Comparison of ENCODE assay signal across 8 cellular contexts in the genomic region with DNA sequence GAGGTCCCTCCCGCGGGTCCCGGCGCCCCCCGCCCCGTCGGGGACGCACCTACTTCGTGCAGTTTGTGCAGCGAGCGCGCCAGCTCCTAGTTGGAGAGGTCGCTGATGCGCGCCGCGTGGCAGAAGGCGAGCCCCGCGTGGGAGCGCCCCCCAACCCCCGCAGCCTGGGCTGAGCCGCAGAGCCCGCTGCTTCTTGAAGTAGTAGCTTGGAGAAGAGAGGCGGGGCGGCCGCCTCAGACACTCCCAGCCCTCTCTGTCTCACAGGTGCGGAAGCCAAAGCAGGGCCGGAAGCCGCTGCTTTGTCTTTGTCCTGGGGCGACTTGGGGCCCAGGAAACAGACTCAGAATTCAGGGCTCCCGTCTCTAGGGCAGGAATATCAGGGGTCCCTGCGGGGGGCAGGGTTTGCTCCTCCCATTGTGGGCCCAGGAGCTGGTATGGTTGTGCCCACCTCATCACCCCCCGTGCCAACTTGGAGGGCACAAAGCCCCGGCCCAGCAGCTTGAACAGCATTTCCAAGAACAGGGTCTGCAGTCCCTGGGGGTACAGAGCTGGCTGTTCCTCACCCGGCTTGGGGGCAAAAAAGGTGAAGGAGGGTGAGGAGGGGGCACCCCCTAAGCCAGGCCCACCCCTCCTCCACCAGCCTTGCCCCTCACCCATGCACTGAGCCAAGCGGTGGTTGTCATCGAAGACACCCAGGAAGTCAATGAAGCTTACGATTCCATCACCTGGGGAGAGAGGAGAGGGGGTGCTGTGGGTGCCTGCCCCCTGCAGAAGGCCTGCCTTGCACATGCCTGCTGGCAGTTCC. TPM values are rescaled to one million over a fixed set of nuclear protein-coding genes. Genes with fewer than 3 reads are reported as not detected.
DNase-seq lines count a peak whose midpoint lies in the region; ATAC-seq and TF ChIP-seq lines count a peak whose summit lies in the region.

No MANE protein-coding gene starts in this region.

- peaks cover 16% of the 10 kb centered on the region for H3K27me3 Mint-ChIP-seq in GM23338 (ENCODE audit: insufficient read depth, low read depth, poor library complexity)
- H3K27me3 Mint-ChIP-seq in activated CD4-positive, alpha-beta T cell treated with anti-CD3 and anti-CD28 coated beads, Interleukin-2, amount 10 ng/mL, durations not matched to agents 7 days and 5 days, result no peaks in the 10 kb centered on the region
- H3K27me3 Mint-ChIP-seq in effector memory CD8-positive, alpha-beta T cell, result no peaks in the 10 kb centered on the region
- H3K27me3 Mint-ChIP-seq in naive thymus-derived CD8-positive, alpha-beta T cell, result no peaks in the 10 kb centered on the region

- TF ChIP-seq CTCF in GM23338 (conservative IDR thresholded peaks at IDR 0.05; ENCODE audit: low read depth in 2 of 2), result no peak

- POLR2A ChIA-PET in activated CD4-positive, alpha-beta T cell treated with anti-CD3 and anti-CD28 coated beads, Interleukin-2, amount 10 ng/mL, durations not matched to agents 7 days and 5 days (lab: Charles Lee), result interaction anchor here (0.6 to 1.2 kb wide), 6 partner anchors 19 to 149 kb away, joined by 3 to 5 read pairs (median 4); no protein-coding TSS in a partner anchor
- POLR2A ChIA-PET in naive thymus-derived CD8-positive, alpha-beta T cell (lab: Charles Lee), result interaction anchor here (0.8 to 47.5 kb wide), 14 partner anchors 0 to 187 kb away, joined by 3 to 1514 read pairs (median 6); partner anchors contain the start of genes ACBD4, FMNL1, HEXIM1 and HEXIM2

- ATAC-seq in GM23338, result peak; percentile 65
- peak; percentile 72 for ATAC-seq in effector memory CD8-positive, alpha-beta T cell (replicated peaks)
- ATAC-seq in naive thymus-derived CD8-positive, alpha-beta T cell, result peak; percentile 82

- peak overlapping the region; percentile 86 for H2AFZ ChIP-seq in GM23338

- H3K4me1 Mint-ChIP-seq in GM23338, result peaks cover 21% of the 10 kb centered on the region
- H3K4me1 Mint-ChIP-seq in activated CD4-positive, alpha-beta T cell treated with anti-CD3 and anti-CD28 coated beads, Interleukin-2, amount 10 ng/mL, durations not matched to agents 7 days and 5 days, result peaks cover 73% of the 10 kb centered on the region
- H3K4me1 Mint-ChIP-seq in effector memory CD8-positive, alpha-beta T cell (ENCODE audit: low read depth in 2 of 2), result peaks cover 36 to 38% of the 10 kb centered on the region in 2 donors
- peaks cover 25 to 75% (median 75%) of the 10 kb centered on the region in 4 donors for H3K4me1 Mint-ChIP-seq in naive thymus-derived CD8-positive, alpha-beta T cell

- no peaks in the 10 kb centered on the region for H3K9me3 ChIP-seq in thymus (ENCODE audit: control insufficient read depth)

- H3K36me3 Mint-ChIP-seq in GM23338 (ENCODE audit: low read depth), result peaks cover 12% of the 10 kb centered on the region
- peaks cover 61% of the 10 kb centered on the region for H3K36me3 Mint-ChIP-seq in activated CD4-positive, alpha-beta T cell treated with anti-CD3 and anti-CD28 coated beads, Interleukin-2, amount 10 ng/mL, durations not matched to agents 7 days and 5 days (ENCODE audit: low read depth)
- peaks cover 67% of the 10 kb centered on the region for H3K36me3 Mint-ChIP-seq in effector memory CD8-positive, alpha-beta T cell (ENCODE audit: insufficient read depth)
- peaks cover 0 to 51% (median 9%) of the 10 kb centered on the region in 3 donors for H3K36me3 Mint-ChIP-seq in naive thymus-derived CD8-positive, alpha-beta T cell

- no peaks in the 10 kb centered on the region; the same call in 2 of the 3 replicates for H3K9me3 Mint-ChIP-seq in GM23338
- no peaks in the 10 kb centered on the region for H3K9me3 Mint-ChIP-seq in activated CD4-positive, alpha-beta T cell treated with anti-CD3 and anti-CD28 coated beads, Interleukin-2, amount 10 ng/mL, durations not matched to agents 7 days and 5 days
- H3K9me3 Mint-ChIP-seq in effector memory CD8-positive, alpha-beta T cell, result no peaks in the 10 kb centered on the region
- H3K9me3 Mint-ChIP-seq in naive thymus-derived CD8-positive, alpha-beta T cell, result no peaks in the 10 kb centered on the region

- H3K27me3 ChIP-seq in GM23338 (ENCODE audit: insufficient read depth), result no peaks in the 10 kb centered on the region
- H3K27me3 ChIP-seq in thymus (ENCODE audit: control insufficient read depth, insufficient read depth), result no peaks in the 10 kb centered on the region

- peaks cover 3% of the 10 kb centered on the region; the same call in 1 of the 2 replicates for H3K79me2 ChIP-seq in GM23338 (replicated peaks; ENCODE audit: insufficient read depth)

- peaks cover 12% of the 10 kb centered on the region; the same call in 1 of the 2 replicates for H3F3A ChIP-seq in GM23338 (replicated peaks; ENCODE audit: low read depth)

- no peaks in the 10 kb centered on the region for H3K36me3 ChIP-seq in GM23338 (ENCODE audit: insufficient read depth)
- peaks cover 45% of the 10 kb centered on the region for H3K36me3 ChIP-seq in thymus (ENCODE audit: control insufficient read depth, insufficient read depth)

- peak overlapping the region; percentile 72 for H3K4me3 ChIP-seq in GM08714 (ENCODE audit: low read length)
- peak overlapping the region; percentile 96 for H3K4me3 ChIP-seq in GM23338
- H3K4me3 ChIP-seq in thymus (ENCODE audit: low read length), result peak overlapping the region; percentile 68

- no peaks in the 10 kb centered on the region for H3K9me2 ChIP-seq in GM23338 (ENCODE audit: insufficient read depth)

- H3K27ac ChIP-seq in GM23338 (ENCODE audit: low read depth), result peak overlapping the region; percentile 94
- H3K27ac ChIP-seq in thymus (ENCODE audit: low read depth), result peak overlapping the region; percentile 100

- H4K20me1 ChIP-seq in GM23338 (replicated peaks; ENCODE audit: insufficient read depth), result no peaks in the 10 kb centered on the region

- DNase-seq in GM23338 (ENCODE audit: low spot score) (peak; percentile 85), NAMALWA (ENCODE audit: low spot score) (peak; percentile 90), NCI-H1092 (lab: John Stamatoyannopoulos, UW) (no peak)
- peak; percentile 89 for DNase-seq in activated CD4-positive, alpha-beta T cell treated with anti-CD3 and anti-CD28 coated beads, Interleukin-2, amount 10 ng/mL, durations not matched to agents 7 days and 5 days
- DNase-seq in effector memory CD8-positive, alpha-beta T cell, result peak; percentile 79 to 81 (median 79)
- DNase-seq in naive thymus-derived CD8-positive, alpha-beta T cell, result peak; percentile 74 to 93 (median 84)

- peaks cover 18% of the 10 kb centered on the region for H3K4me1 ChIP-seq in GM23338 (ENCODE audit: insufficient read depth)
- peaks cover 41% of the 10 kb centered on the region for H3K4me1 ChIP-seq in thymus (ENCODE audit: control insufficient read depth, insufficient read depth, low read length)

- under 1% methylated on average over 39 of the region's 39 CpGs for WGBS in thymus

- H3K4me3 Mint-ChIP-seq in GM23338, result peak overlapping the region; percentile 79
- H3K4me3 Mint-ChIP-seq in activated CD4-positive, alpha-beta T cell treated with anti-CD3 and anti-CD28 coated beads, Interleukin-2, amount 10 ng/mL, durations not matched to agents 7 days and 5 days, result peak overlapping the region; percentile 83
- H3K4me3 Mint-ChIP-seq in effector memory CD8-positive, alpha-beta T cell, result peak overlapping the region; percentile 88 to 89
- H3K4me3 Mint-ChIP-seq in naive thymus-derived CD8-positive, alpha-beta T cell, result peak overlapping the region; percentile 86 to 93 (median 92)

- H3K4me2 ChIP-seq in GM23338, result peak overlapping the region; percentile 99

- H3K27ac Mint-ChIP-seq in GM23338, result peak overlapping the region; percentile 94
- peak overlapping the region; percentile 95 for H3K27ac Mint-ChIP-seq in activated CD4-positive, alpha-beta T cell treated with anti-CD3 and anti-CD28 coated beads, Interleukin-2, amount 10 ng/mL, durations not matched to agents 7 days and 5 days
- peak overlapping the region; percentile 98 to 99 for H3K27ac Mint-ChIP-seq in effector memory CD8-positive, alpha-beta T cell
- peak overlapping the region; percentile 94 to 99 (median 98) for H3K27ac Mint-ChIP-seq in naive thymus-derived CD8-positive, alpha-beta T cell

- CTCF ChIA-PET in activated CD4-positive, alpha-beta T cell treated with anti-CD3 and anti-CD28 coated beads, Interleukin-2, amount 10 ng/mL, durations not matched to agents 7 days and 5 days (lab: Charles Lee), result interaction anchor here (0.7 to 5.1 kb wide), 10 partner anchors 8 to 51 kb away, joined by 3 to 39 read pairs (median 4); no protein-coding TSS in a partner anchor

TF ChIP-seq in GM23338, 12 proteins besides CTCF, POLR2A, EP300 and RAD21:
- TF ChIP-seq ETS1 (IDR thresholded peaks at IDR 0.05), result no peak

RNA-seq across cellular contexts. Expression of gene SPATA32, which starts 13.6 kb away (rescaled TPM):
- total RNA-seq in GM23338 (2014; rRNA removed; shearing (Covaris generic)), result not detected in 2 replicates
- polyA plus RNA-seq in GM23338 (2016; fragmentation: Nextera tagmentation; extraction: Ambion mirVana) (0.23 TPM in 1 of 2 replicates, not detected in the other), thymus (0.21 TPM)
- under 1 TPM; 0.27 to 0.67 TPM for total RNA-seq in activated CD4-positive, alpha-beta T cell treated with anti-CD3 and anti-CD28 coated beads, Interleukin-2, amount 10 ng/mL, durations not matched to agents 7 days and 5 days
- under 1 TPM; 0.47 to 0.75 TPM for total RNA-seq in naive thymus-derived CD8-positive, alpha-beta T cell
- polyA plus RNA-seq in naive thymus-derived CD8-positive, alpha-beta T cell, result under 1 TPM; 0.30 to 0.81 (median 0.44) TPM

RNA-seq across cellular contexts. Expression of gene FMNL1, which starts 26.6 kb away (rescaled TPM):
- 9.3 and 23.1 TPM in 2 replicates for total RNA-seq in GM23338 (2014; rRNA removed; shearing (Covaris generic))
- 5.6 and 6.6 TPM in 2 replicates for polyA plus RNA-seq in GM23338 (2016; fragmentation: Nextera tagmentation; extraction: Ambion mirVana)
- 100 to 1,000 TPM; 391 to 410 TPM for total RNA-seq in activated CD4-positive, alpha-beta T cell treated with anti-CD3 and anti-CD28 coated beads, Interleukin-2, amount 10 ng/mL, durations not matched to agents 7 days and 5 days
- 100 to 1,000 TPM; 383 to 394 TPM for total RNA-seq in naive thymus-derived CD8-positive, alpha-beta T cell
- 10 to 100 TPM; 18.0 to 35.5 (median 21.5) TPM for polyA plus RNA-seq in naive thymus-derived CD8-positive, alpha-beta T cell
- 79.5 TPM for polyA plus RNA-seq in thymus

Comparison
In these comparisons a context has a peak if more than half of its experiments do, and no peak if none do; other contexts are left out.
1. RNA of gene FMNL1, which starts 26.6 kb away (total RNA-seq): 391 to 410 TPM in activated CD4-positive, alpha-beta T cell treated with anti-CD3 and anti-CD28 coated beads, Interleukin-2, amount 10 ng/mL, durations not matched to agents 7 days and 5 days and 383 to 394 TPM in naive thymus-derived CD8-positive, alpha-beta T cell; 9.3 to 23.1 TPM in GM23338; every median in the first group is over 10 times any median in the second.
2. Peak in every context shown above with its lines, with median percentiles within 50 percentile points of each other: H3K4me3 ChIP-seq, ATAC-seq, H3K27ac Mint-ChIP-seq and H3K4me3 Mint-ChIP-seq.